ENCODE assay signal across 1 cellular context in the genomic region with DNA sequence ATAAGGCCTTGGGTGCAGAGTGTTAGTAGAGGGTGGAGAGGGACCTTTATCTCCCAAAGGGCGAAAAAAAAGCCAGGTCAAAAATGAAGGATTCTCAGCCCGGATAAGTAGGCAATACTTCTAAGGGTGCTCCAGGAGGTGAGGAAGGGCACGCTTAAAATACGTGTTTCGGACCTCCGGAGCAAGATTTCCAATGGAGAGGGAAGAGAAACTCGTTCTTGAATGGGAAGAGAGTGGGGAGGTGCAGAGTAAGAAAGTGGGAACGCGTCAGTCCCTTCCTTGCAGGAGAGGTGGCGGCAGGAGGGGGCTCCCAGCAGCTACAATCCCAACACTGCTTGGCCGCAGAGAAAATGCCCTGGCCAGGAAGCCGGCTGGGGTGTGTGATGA.
TF ChIP-seq lines count a peak whose summit lies in the region.

No MANE protein-coding gene starts in this region.

TF ChIP-seq in HEK293, 187 proteins besides CTCF, POLR2A, EP300 and RAD21 (continued from another document):
- TF ChIP-seq ZNF112 (tag by site-specific recombination; IDR thresholded peaks at IDR 0.05), result no peak
- TF ChIP-seq ZNF555 (tag by site-specific recombination; conservative IDR thresholded peaks at IDR 0.05), result no peak
TF ChIP-seq in HEK293: peak in this region for 3.
